Comparison of ENCODE assay signal across 2 cellular contexts in the genomic region with DNA sequence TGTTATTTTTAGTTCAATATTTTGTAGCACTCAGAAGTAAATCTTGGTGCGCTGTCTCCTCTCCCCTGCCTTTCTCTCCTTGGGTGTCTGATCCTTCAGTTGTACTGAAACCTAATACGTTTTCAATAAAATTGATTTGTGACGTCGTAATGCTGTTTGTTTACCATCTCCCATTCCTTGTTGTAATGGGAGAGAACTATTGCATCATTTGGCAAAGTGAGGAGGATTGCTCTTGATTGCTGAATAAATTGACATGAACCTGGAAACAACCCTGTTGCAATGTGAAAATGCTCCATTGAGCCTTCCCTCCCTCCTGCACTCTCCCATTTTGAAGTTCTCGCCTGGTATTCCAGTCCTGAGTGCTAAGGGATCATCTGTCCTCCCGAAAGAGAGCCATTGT.
TF ChIP-seq lines count a peak whose summit lies in the region.

No MANE protein-coding gene starts in this region.

TF ChIP-seq in GM23338, 12 proteins besides CTCF, POLR2A, EP300 and RAD21 (continued from another document):
- TF ChIP-seq, protein P1, sequence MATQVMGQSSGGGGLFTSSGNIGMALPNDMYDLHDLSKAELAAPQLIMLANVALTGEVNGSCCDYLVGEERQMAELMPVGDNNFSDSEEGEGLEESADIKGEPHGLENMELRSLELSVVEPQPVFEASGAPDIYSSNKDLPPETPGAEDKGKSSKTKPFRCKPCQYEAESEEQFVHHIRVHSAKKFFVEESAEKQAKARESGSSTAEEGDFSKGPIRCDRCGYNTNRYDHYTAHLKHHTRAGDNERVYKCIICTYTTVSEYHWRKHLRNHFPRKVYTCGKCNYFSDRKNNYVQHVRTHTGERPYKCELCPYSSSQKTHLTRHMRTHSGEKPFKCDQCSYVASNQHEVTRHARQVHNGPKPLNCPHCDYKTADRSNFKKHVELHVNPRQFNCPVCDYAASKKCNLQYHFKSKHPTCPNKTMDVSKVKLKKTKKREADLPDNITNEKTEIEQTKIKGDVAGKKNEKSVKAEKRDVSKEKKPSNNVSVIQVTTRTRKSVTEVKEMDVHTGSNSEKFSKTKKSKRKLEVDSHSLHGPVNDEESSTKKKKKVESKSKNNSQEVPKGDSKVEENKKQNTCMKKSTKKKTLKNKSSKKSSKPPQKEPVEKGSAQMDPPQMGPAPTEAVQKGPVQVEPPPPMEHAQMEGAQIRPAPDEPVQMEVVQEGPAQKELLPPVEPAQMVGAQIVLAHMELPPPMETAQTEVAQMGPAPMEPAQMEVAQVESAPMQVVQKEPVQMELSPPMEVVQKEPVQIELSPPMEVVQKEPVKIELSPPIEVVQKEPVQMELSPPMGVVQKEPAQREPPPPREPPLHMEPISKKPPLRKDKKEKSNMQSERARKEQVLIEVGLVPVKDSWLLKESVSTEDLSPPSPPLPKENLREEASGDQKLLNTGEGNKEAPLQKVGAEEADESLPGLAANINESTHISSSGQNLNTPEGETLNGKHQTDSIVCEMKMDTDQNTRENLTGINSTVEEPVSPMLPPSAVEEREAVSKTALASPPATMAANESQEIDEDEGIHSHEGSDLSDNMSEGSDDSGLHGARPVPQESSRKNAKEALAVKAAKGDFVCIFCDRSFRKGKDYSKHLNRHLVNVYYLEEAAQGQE (IDR thresholded peaks at IDR 0.05; ENCODE audit: unreplicated experiment): no peak
- TF ChIP-seq NANOG (IDR thresholded peaks at IDR 0.05; ENCODE audit: borderline replicate concordance): no peak
- TF ChIP-seq ZNF331 (CRISPR knock-in tag; IDR thresholded peaks at IDR 0.05; ENCODE audit: low read depth): no peak
- no peak for TF ChIP-seq JUNB (IDR thresholded peaks at IDR 0.05; ENCODE audit: unreplicated experiment)
- TF ChIP-seq ZNF114 (CRISPR knock-in tag; IDR thresholded peaks at IDR 0.05): no peak
- no peak for TF ChIP-seq ZNF462 (CRISPR knock-in tag; IDR thresholded peaks at IDR 0.05)
- no peak for TF ChIP-seq EZH2phosphoT487 (IDR thresholded peaks at IDR 0.05; ENCODE audit: unreplicated experiment)
- no peak for TF ChIP-seq POLR2AphosphoS5 (IDR thresholded peaks at IDR 0.05; ENCODE audit: low read depth)
- no peak for TF ChIP-seq CREB1 (CRISPR knock-in tag; IDR thresholded peaks at IDR 0.05; ENCODE audit: low read depth)
TF ChIP-seq in GM23338: peak in this region for 0.

TF ChIP-seq in WTC11, 78 proteins besides CTCF, POLR2A, EP300 and RAD21 (continued from another document):
- TF ChIP-seq, protein P2, sequence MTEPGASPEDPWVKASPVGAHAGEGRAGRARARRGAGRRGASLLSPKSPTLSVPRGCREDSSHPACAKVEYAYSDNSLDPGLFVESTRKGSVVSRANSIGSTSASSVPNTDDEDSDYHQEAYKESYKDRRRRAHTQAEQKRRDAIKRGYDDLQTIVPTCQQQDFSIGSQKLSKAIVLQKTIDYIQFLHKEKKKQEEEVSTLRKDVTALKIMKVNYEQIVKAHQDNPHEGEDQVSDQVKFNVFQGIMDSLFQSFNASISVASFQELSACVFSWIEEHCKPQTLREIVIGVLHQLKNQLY (CRISPR knock-in tag; IDR thresholded peaks at IDR 0.05): no peak
- TF ChIP-seq ZNF121 (CRISPR knock-in tag; IDR thresholded peaks at IDR 0.05): no peak
- no peak for TF ChIP-seq NFATC4 (CRISPR knock-in tag; IDR thresholded peaks at IDR 0.05)
- TF ChIP-seq ATF2 (CRISPR knock-in tag; IDR thresholded peaks at IDR 0.05; ENCODE audit: borderline replicate concordance, low read depth): no peak
- no peak for TF ChIP-seq RELA (CRISPR knock-in tag; IDR thresholded peaks at IDR 0.05; ENCODE audit: borderline replicate concordance)
TF ChIP-seq in WTC11: peak in this region for 0.
